ENCODE assay signal across 11 cellular contexts in genomic region chr20:61560361-61560853, GRCh38.
DNase-seq lines count a peak whose midpoint lies in the region; TF ChIP-seq lines count a peak whose summit lies in the region.
"Had no signal": no experiment of that assay in that cellular context is flagged by ENCODE, and none has a peak within 500 bp of the region (broad histone marks: within the 10 kb centered on the region; RNA-seq: fewer than 3 reads in every experiment).

No MANE protein-coding gene starts in this region.

- H3K36me3 ChIP-seq in CD4-positive, alpha-beta memory T cell (ENCODE audit: insufficient read depth, low read length), result no peaks in the 10 kb centered on the region
- H3K36me3 ChIP-seq in uterus, result no peaks in the 10 kb centered on the region
- H3K36me3 ChIP-seq: right atrium auricular region had no signal

- H3K4me1 Mint-ChIP-seq in CD4-positive, alpha-beta memory T cell, result no peaks in the 10 kb centered on the region

- TF ChIP-seq CTCF in WI38 (IDR thresholded peaks at IDR 0.05; ENCODE audit: low read depth, low read length), result peak; percentile 45
- TF ChIP-seq CTCF in uterus (IDR thresholded peaks at IDR 0.05), result no peak

- POLR2A ChIA-PET in HEK293T (lab: Yijun Ruan, JAX), result no interaction called here
- POLR2A ChIA-PET in CD4-positive, alpha-beta memory T cell (lab: Charles Lee; ENCODE audit: partially characterized antibody), result no interaction called here

- no peaks in the 10 kb centered on the region for H3K36me3 Mint-ChIP-seq in CD4-positive, alpha-beta memory T cell
- H3K36me3 Mint-ChIP-seq: activated CD4-positive, alpha-beta memory T cell treated with anti-CD3 and anti-CD28 coated beads for 36 hours had no signal

- peaks cover 0 to 2% (median 0%) of the 10 kb centered on the region in 8 donors for H3K9me3 Mint-ChIP-seq in CD4-positive, alpha-beta memory T cell
- H3K9me3 Mint-ChIP-seq: activated CD4-positive, alpha-beta memory T cell treated with anti-CD3 and anti-CD28 coated beads for 36 hours had no signal

- H3K4me3 ChIP-seq in WI38 (ENCODE audit: low read depth, low read length), result no peak overlapping the region
- no peak overlapping the region for H3K4me3 ChIP-seq in CD4-positive, alpha-beta memory T cell (ENCODE audit: low read length in 2 of 2)
- no peak overlapping the region for H3K4me3 ChIP-seq in uterus
- H3K4me3 ChIP-seq: right atrium auricular region had no signal

- no peaks in the 10 kb centered on the region for H3K9me3 ChIP-seq in CD4-positive, alpha-beta memory T cell (ENCODE audit: control insufficient read depth in 1 of 2, low read length in 2 of 2)
- H3K9me3 ChIP-seq in uterus, result no peaks in the 10 kb centered on the region
- H3K9me3 ChIP-seq: right atrium auricular region had no signal

- no peak overlapping the region for H3K27ac ChIP-seq in CD4-positive, alpha-beta memory T cell (ENCODE audit: low read depth, low read length)
- no peak overlapping the region for H3K27ac ChIP-seq in uterus
- H3K27ac ChIP-seq: right atrium auricular region had no signal

- no peak for TF ChIP-seq POLR2A in uterus (IDR thresholded peaks at IDR 0.05)

- intact Hi-C loops in CD4-positive, alpha-beta memory T cell (cut with micrococcal nuclease), result no loop called here
- intact Hi-C loops in uterus (cut with DNase I; ENCODE audit: low total_unique reads), result no loop called here

- DNase-seq in AG08396 (ENCODE audit: low spot score) (peak; percentile 60), HEK293T (ENCODE audit: extremely low spot score) (peak; percentile 12), kidney tubule cell (ENCODE audit: low spot score) (peak; percentile 51), T-helper 2 cell (no peak), NCI-H510A treated with DMSO at 0.1 percent for 48 hours (lab: John Stamatoyannopoulos, UW) (no peak), uterus (no peak)
- no peak for DNase-seq in CD4-positive, alpha-beta memory T cell
- DNase-seq: activated CD4-positive, alpha-beta memory T cell treated with anti-CD3 and anti-CD28 coated beads for 36 hours; NCI-H146 had no signal

- H3K4me1 ChIP-seq in CD4-positive, alpha-beta memory T cell (ENCODE audit: insufficient read depth, low read length), result no peaks in the 10 kb centered on the region
- no peaks in the 10 kb centered on the region for H3K4me1 ChIP-seq in uterus
- H3K4me1 ChIP-seq: right atrium auricular region had no signal

- H3K27me3 ChIP-seq in CD4-positive, alpha-beta memory T cell (ENCODE audit: insufficient read depth, low read length), result no peaks in the 10 kb centered on the region
- H3K27me3 ChIP-seq in uterus, result no peaks in the 10 kb centered on the region
- H3K27me3 ChIP-seq: right atrium auricular region had no signal

- no peak overlapping the region for H3K4me3 Mint-ChIP-seq in CD4-positive, alpha-beta memory T cell
- H3K4me3 Mint-ChIP-seq: activated CD4-positive, alpha-beta memory T cell treated with anti-CD3 and anti-CD28 coated beads for 36 hours had no signal

- H3K27ac Mint-ChIP-seq in CD4-positive, alpha-beta memory T cell, result no peak overlapping the region
- H3K27ac Mint-ChIP-seq: activated CD4-positive, alpha-beta memory T cell treated with anti-CD3 and anti-CD28 coated beads for 36 hours had no signal

- CTCF ChIA-PET in HEK293T (lab: Yijun Ruan, JAX), result no interaction called here
- CTCF ChIA-PET in CD4-positive, alpha-beta memory T cell (lab: Charles Lee; ENCODE audit: partially characterized antibody), result no interaction called here

- no peaks in the 10 kb centered on the region for H3K27me3 Mint-ChIP-seq in CD4-positive, alpha-beta memory T cell
- H3K27me3 Mint-ChIP-seq: activated CD4-positive, alpha-beta memory T cell treated with anti-CD3 and anti-CD28 coated beads for 36 hours had no signal

TF ChIP-seq in HEK293T, 16 proteins besides CTCF, POLR2A, EP300 and RAD21:
- TF ChIP-seq CTBP1 (IDR thresholded peaks at IDR 0.05; ENCODE audit: borderline replicate concordance) (no peak), ZNF384 (IDR thresholded peaks at IDR 0.05) (no peak), ARNT (IDR thresholded peaks at IDR 0.05) (no peak)

Comparison
In these comparisons a context has a peak if more than half of its experiments do, and no peak if none do; other contexts are left out.
1. DNase-seq: peak in AG08396 (single experiment), HEK293T (single experiment) and kidney tubule cell (single experiment); none in T-helper 2 cell (0 of 5), CD4-positive, alpha-beta memory T cell (0 of 5), NCI-H510A treated with DMSO at 0.1 percent for 48 hours (single experiment) and uterus (0 of 2).